ENCODE assay signal across 1 cellular context in the genomic region with DNA sequence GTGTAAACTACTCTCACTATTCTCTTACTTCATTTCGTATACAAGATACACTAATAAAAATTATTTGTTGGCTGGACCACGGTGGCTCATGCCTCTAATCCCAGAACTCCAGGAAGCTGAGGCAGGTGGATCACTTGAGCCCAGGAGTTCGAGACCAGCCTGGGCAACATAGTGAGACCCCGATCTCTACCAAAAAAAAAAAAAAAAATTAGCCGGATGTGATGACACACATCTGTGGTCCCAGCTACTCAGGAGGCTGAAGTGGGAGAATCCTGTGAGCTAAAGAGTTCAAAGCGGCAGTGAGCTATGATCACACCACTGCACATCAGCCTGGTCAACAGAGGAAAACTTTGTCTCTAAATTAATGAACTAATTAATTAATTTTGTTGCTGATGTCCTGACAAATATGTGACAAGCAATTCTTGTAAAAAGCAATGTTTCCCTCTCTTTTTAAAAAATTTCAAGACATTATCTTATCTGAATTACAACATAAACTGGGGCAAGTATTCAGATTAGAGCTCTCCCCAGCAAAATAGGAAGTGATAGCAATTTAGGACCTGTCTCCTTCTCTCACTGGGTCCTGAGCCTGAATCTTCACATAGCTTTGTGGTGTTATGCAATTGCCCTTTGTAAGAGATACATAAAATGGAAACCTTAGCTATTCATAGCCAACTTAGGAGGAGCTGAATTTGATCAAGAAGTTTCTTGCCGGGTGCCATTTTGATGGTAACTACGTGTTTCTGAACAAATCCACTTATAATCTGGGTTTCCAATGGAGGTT.
TF ChIP-seq lines count a peak whose summit lies in the region.

No MANE protein-coding gene starts in this region.

TF ChIP-seq in GM12878, 131 proteins besides CTCF, POLR2A, EP300 and RAD21:
- no peak for TF ChIP-seq JUND (IDR thresholded peaks at IDR 0.05; ENCODE audit: low read depth, low read length)
- peak; percentile 35; the same call in 1 of the 2 replicates for TF ChIP-seq SPI1 (IDR thresholded peaks at IDR 0.05; ENCODE audit: borderline replicate concordance, insufficient read depth, low read depth, low read length)
TF ChIP-seq in GM12878: peak in this region for 1.
